ENCODE assay signal across 18 cellular contexts in genomic region chr15:61025746-61026256, GRCh38.
A peak's percentile ranks its signal among the peaks of the same experiment; 100 is the strongest.
DNase-seq lines count a peak whose midpoint lies in the region; ATAC-seq, FAIRE-seq and TF ChIP-seq lines count a peak whose summit lies in the region.
"Had no signal": no experiment of that assay in that cellular context is flagged by ENCODE, and none has a peak within 500 bp of the region (broad histone marks: within the 10 kb centered on the region; RNA-seq: fewer than 3 reads in every experiment).

No MANE protein-coding gene starts in this region.

- no peaks in the 10 kb centered on the region for H3K9me3 Mint-ChIP-seq in HFFc6
- no peaks in the 10 kb centered on the region for H3K9me3 Mint-ChIP-seq in mesothelial cell of epicardium

- no peaks in the 10 kb centered on the region for H3K36me3 ChIP-seq in gastrocnemius medialis
- H3K36me3 ChIP-seq in small intestine (ENCODE audit: control insufficient read depth in 2 of 2, insufficient read depth in 2 of 2, low read length in 2 of 2), result no peaks in the 10 kb centered on the region

- H3K27ac Mint-ChIP-seq in HFFc6, result peak overlapping the region; percentile 79
- peak overlapping the region; percentile 37 for H3K27ac Mint-ChIP-seq in mesothelial cell of epicardium
- H3K27ac Mint-ChIP-seq: CD14-positive monocyte, IgD-negative memory B cell had no signal

- H3K4me3 Mint-ChIP-seq in HFFc6, result no peak overlapping the region
- no peak overlapping the region for H3K4me3 Mint-ChIP-seq in mesothelial cell of epicardium
- H3K4me3 Mint-ChIP-seq: CD14-positive monocyte, IgD-negative memory B cell had no signal

- 76 to 86% (median 82%) methylated on average over 5 of the region's 5 CpGs for WGBS in small intestine, 3 donors

- H3K9me3 ChIP-seq in gastrocnemius medialis (no peaks in the 10 kb centered on the region), small intestine (ENCODE audit: control insufficient read depth, low read depth) (no peaks in the 10 kb centered on the region)

- FAIRE-seq in small intestine (lab: Jason Lieb, UNC), result no peak
- FAIRE-seq: A204.1, GM12891, GM19239 had no signal

- DNase-seq in AG08395 (ENCODE audit: low spot score) (peak; percentile 25), HFFc6 (peak; percentile 18), mesothelial cell of epicardium (ENCODE audit: low spot score in 2 of 2, unreplicated experiment in 2 of 2) (no peak), gastrocnemius medialis (no peak), NCI-H526 treated with DMSO at 0.1 percent for 48 hours (lab: John Stamatoyannopoulos, UW) (no peak), small intestine (no peak), RPMI8226 (no peak), ureter (ENCODE audit: low spot score) (no peak)
- DNase-seq: COR-L47, DMS153, MV-4-11, NCI-H1436, NCI-H226 had no signal

- H3K36me3 Mint-ChIP-seq in HFFc6 (ENCODE audit: low read depth) (no peaks in the 10 kb centered on the region), mesothelial cell of epicardium (no peaks in the 10 kb centered on the region)
- H3K36me3 Mint-ChIP-seq: CD14-positive monocyte, IgD-negative memory B cell had no signal

- TF ChIP-seq POLR2A in gastrocnemius medialis (IDR thresholded peaks at IDR 0.05), result no peak

- in situ Hi-C loops in gastrocnemius medialis (cut with MboI; ENCODE audit: low sequenced_read_pairs in 4 of 4), result no loop called here

- H3K4me3 ChIP-seq in gastrocnemius medialis, result no peak overlapping the region
- H3K4me3 ChIP-seq in small intestine (ENCODE audit: low read depth in 1 of 2, low read length in 2 of 2), result no peak overlapping the region

- TF ChIP-seq CTCF in HFFc6 (IDR thresholded peaks at IDR 0.05) (no peak; the same call in 1 of the 2 replicates), mesothelial cell of epicardium (IDR thresholded peaks at IDR 0.05; ENCODE audit: unreplicated experiment) (no peak), gastrocnemius medialis (IDR thresholded peaks at IDR 0.05 in 4 of 5, conservative IDR thresholded peaks at IDR 0.05 in 1 of 5) (no peak)

- H3K27ac ChIP-seq in gastrocnemius medialis (peak overlapping the region; percentile 37 to 75 (median 51)), small intestine (ENCODE audit: low read depth in 1 of 2, low read length in 1 of 2) (no peak overlapping the region)

- no peak for ATAC-seq in gastrocnemius medialis

- intact Hi-C loops in gastrocnemius medialis (cut with DNase I; ENCODE audit: low total_unique reads), result no loop called here

- H3K4me1 ChIP-seq in gastrocnemius medialis (peaks cover 31 to 42% of the 10 kb centered on the region in 2 donors), small intestine (ENCODE audit: control insufficient read depth in 2 of 2, insufficient read depth in 1 of 2, low read depth in 1 of 2, low read length in 1 of 2) (no peaks in the 10 kb centered on the region)

- peaks cover 17% of the 10 kb centered on the region for H3K4me1 Mint-ChIP-seq in HFFc6 (ENCODE audit: low read depth)
- H3K4me1 Mint-ChIP-seq in mesothelial cell of epicardium, result no peaks in the 10 kb centered on the region
- H3K4me1 Mint-ChIP-seq: CD14-positive monocyte, IgD-negative memory B cell had no signal

- H3K27me3 ChIP-seq in gastrocnemius medialis (no peaks in the 10 kb centered on the region), small intestine (ENCODE audit: control insufficient read depth in 2 of 2, insufficient read depth in 2 of 2, low read length in 2 of 2) (no peaks in the 10 kb centered on the region)

- H3K27me3 Mint-ChIP-seq in HFFc6 (ENCODE audit: insufficient read depth) (no peaks in the 10 kb centered on the region; the same call in 1 of the 2 replicates), mesothelial cell of epicardium (ENCODE audit: low read depth) (no peaks in the 10 kb centered on the region)

Comparison
In these comparisons a context has a peak if more than half of its experiments do, and no peak if none do; other contexts are left out.
1. DNase-seq: peak in AG08395 (single experiment) and HFFc6 (single experiment); none in mesothelial cell of epicardium (0 of 2), gastrocnemius medialis (0 of 2), NCI-H526 treated with DMSO at 0.1 percent for 48 hours (single experiment), small intestine (single experiment), RPMI8226 (single experiment) and ureter (single experiment).
2. H3K27ac ChIP-seq: peak in gastrocnemius medialis (4 of 4); none in small intestine (0 of 2).